Comparison of ENCODE assay signal across 7 cellular contexts in the genomic region with DNA sequence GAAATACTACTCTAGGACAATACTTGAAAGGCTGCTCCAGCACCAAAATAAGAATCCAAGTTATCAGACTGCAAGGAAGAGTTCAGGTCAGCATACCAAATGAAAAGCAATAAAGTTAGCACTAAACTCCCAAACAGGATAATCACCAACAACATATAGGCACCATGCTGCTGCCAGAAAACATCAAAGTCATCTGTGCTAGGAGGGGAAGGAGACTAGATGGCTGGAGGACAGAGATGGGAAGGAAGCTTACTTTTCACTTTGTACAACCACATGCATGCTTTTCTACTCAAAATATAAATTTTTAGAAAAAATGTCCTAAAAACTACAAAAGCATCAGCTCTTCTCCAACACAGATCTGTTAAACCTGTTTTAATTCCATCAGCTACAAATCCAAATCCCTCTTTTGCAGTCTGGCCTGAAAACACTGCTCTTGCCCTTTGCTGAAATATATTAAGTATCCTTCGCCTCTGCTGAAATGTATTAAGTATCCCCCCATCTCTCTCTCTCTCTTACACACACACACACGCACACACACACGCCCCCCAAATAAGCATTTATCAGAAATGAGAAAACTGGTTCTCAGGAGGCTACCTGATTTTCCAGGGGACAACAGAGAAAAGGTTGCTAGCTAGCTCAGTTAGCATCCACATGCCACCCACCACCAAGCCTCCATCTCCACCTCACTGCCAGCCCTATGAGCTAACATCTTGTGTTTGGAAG. TPM values are rescaled to one million over a fixed set of nuclear protein-coding genes. Genes with fewer than 3 reads are reported as not detected.
A peak's percentile ranks its signal among the peaks of the same experiment; 100 is the strongest.
DNase-seq lines count a peak whose midpoint lies in the region.

No MANE protein-coding gene starts in this region.

- no peak for DNase-seq in activated T-helper 1 cell treated with anti-CD3 and anti-CD28 coated beads, Interleukin-12 subunit alpha, Interleukin-12 subunit beta, Interleukin-2, Interleukin-4 antibody, amounts not matched to agents 30 ng/mL and 10 ng/mL and 1 ng/mL, durations not matched to agents 14 hours and 24 hours and 36 hours (ENCODE audit: low spot score)
- DNase-seq in NCI-H2196 (lab: John Stamatoyannopoulos, UW; ENCODE audit: unreplicated experiment) (no peak), NCI-H1436 treated with DMSO at 0.1 percent for 48 hours (lab: John Stamatoyannopoulos, UW) (no peak)
- no peak for DNase-seq in stimulated activated CD4-positive, alpha-beta T cell treated with anti-CD3 and anti-CD28 coated beads, Interleukin-2, amount 100 ng/mL, for 48 hours

- H3K4me3 ChIP-seq in HUES48 (ENCODE audit: low read depth, low read length) (peak overlapping the region; percentile 100), iPS-20b (ENCODE audit: low read length) (peak overlapping the region; percentile 94), stomach smooth muscle (ENCODE audit: low read length in 2 of 2) (peak overlapping the region; percentile 76 to 90)

- H3K36me3 ChIP-seq in HUES48 (ENCODE audit: control insufficient read depth, insufficient read depth, low read length) = peaks cover 14% of the 10 kb centered on the region
- H3K36me3 ChIP-seq in iPS-20b (ENCODE audit: insufficient read depth, low read depth, low read length) = peaks cover 10% of the 10 kb centered on the region; the same call in 1 of the 2 replicates
- no peaks in the 10 kb centered on the region for H3K36me3 ChIP-seq in stomach smooth muscle (ENCODE audit: control insufficient read depth in 2 of 2, insufficient read depth in 2 of 2, low read length in 2 of 2)

- peak overlapping the region; percentile 87 for H3K4me3 Mint-ChIP-seq in activated T-helper 1 cell treated with anti-CD3 and anti-CD28 coated beads, Interleukin-12 subunit alpha, Interleukin-12 subunit beta, Interleukin-2, Interleukin-4 antibody, amounts not matched to agents 30 ng/mL and 10 ng/mL and 1 ng/mL, durations not matched to agents 14 hours and 24 hours and 36 hours

- H3K9me3 ChIP-seq in HUES48 (ENCODE audit: control insufficient read depth, insufficient read depth, low read length) (no peaks in the 10 kb centered on the region), iPS-20b (ENCODE audit: insufficient read depth, low read depth, low read length) (no peaks in the 10 kb centered on the region), stomach smooth muscle (ENCODE audit: control insufficient read depth in 2 of 2, low read length in 2 of 2) (no peaks in the 10 kb centered on the region)

- intact Hi-C loops in activated T-helper 1 cell treated with anti-CD3 and anti-CD28 coated beads, Interleukin-12 subunit alpha, Interleukin-12 subunit beta, Interleukin-2, Interleukin-4 antibody, amounts not matched to agents 30 ng/mL and 10 ng/mL and 1 ng/mL, durations not matched to agents 14 hours and 24 hours and 36 hours (cut with micrococcal nuclease) = loop anchor here (2.0 kb wide), 1 partner anchor 72 kb away; no protein-coding TSS in a partner anchor

- H3K4me1 ChIP-seq in HUES48 (ENCODE audit: control insufficient read depth, insufficient read depth, low read length) (peaks cover 22% of the 10 kb centered on the region), iPS-20b (ENCODE audit: insufficient read depth, low read length) (peaks cover 15% of the 10 kb centered on the region), stomach smooth muscle (ENCODE audit: control insufficient read depth, insufficient read depth, low read length) (peaks cover 31% of the 10 kb centered on the region)

- H3K27me3 Mint-ChIP-seq in activated T-helper 1 cell treated with anti-CD3 and anti-CD28 coated beads, Interleukin-12 subunit alpha, Interleukin-12 subunit beta, Interleukin-2, Interleukin-4 antibody, amounts not matched to agents 30 ng/mL and 10 ng/mL and 1 ng/mL, durations not matched to agents 14 hours and 24 hours and 36 hours (ENCODE audit: insufficient read depth) = peaks cover 2% of the 10 kb centered on the region

- H3K9ac ChIP-seq in HUES48 (ENCODE audit: low read depth, low read length) (peak overlapping the region; percentile 89), iPS-20b (ENCODE audit: low read depth, low read length) (peak overlapping the region; percentile 96), stomach smooth muscle (ENCODE audit: low read length in 2 of 2) (peak overlapping the region; percentile 63 to 80)

- peak overlapping the region; percentile 82 for H3K27ac Mint-ChIP-seq in activated T-helper 1 cell treated with anti-CD3 and anti-CD28 coated beads, Interleukin-12 subunit alpha, Interleukin-12 subunit beta, Interleukin-2, Interleukin-4 antibody, amounts not matched to agents 30 ng/mL and 10 ng/mL and 1 ng/mL, durations not matched to agents 14 hours and 24 hours and 36 hours

- H3K27ac ChIP-seq in HUES48 (ENCODE audit: low read depth, low read length) (peak overlapping the region; percentile 99), iPS-20b (ENCODE audit: low read length) (peak overlapping the region; percentile 90), stomach smooth muscle (ENCODE audit: low read length) (peak overlapping the region; percentile 60)

- peaks cover 15% of the 10 kb centered on the region for H3K36me3 Mint-ChIP-seq in activated T-helper 1 cell treated with anti-CD3 and anti-CD28 coated beads, Interleukin-12 subunit alpha, Interleukin-12 subunit beta, Interleukin-2, Interleukin-4 antibody, amounts not matched to agents 30 ng/mL and 10 ng/mL and 1 ng/mL, durations not matched to agents 14 hours and 24 hours and 36 hours (ENCODE audit: low read depth)

- H3K9me3 Mint-ChIP-seq in activated T-helper 1 cell treated with anti-CD3 and anti-CD28 coated beads, Interleukin-12 subunit alpha, Interleukin-12 subunit beta, Interleukin-2, Interleukin-4 antibody, amounts not matched to agents 30 ng/mL and 10 ng/mL and 1 ng/mL, durations not matched to agents 14 hours and 24 hours and 36 hours = no peaks in the 10 kb centered on the region

- H3K27me3 ChIP-seq in HUES48 (ENCODE audit: control insufficient read depth, insufficient read depth, low read length) (no peaks in the 10 kb centered on the region), iPS-20b (ENCODE audit: insufficient read depth, low read length) (no peaks in the 10 kb centered on the region), stomach smooth muscle (ENCODE audit: control insufficient read depth in 1 of 2, insufficient read depth in 2 of 2, low read length in 2 of 2) (no peaks in the 10 kb centered on the region)

- peaks cover 61% of the 10 kb centered on the region for H3K4me1 Mint-ChIP-seq in activated T-helper 1 cell treated with anti-CD3 and anti-CD28 coated beads, Interleukin-12 subunit alpha, Interleukin-12 subunit beta, Interleukin-2, Interleukin-4 antibody, amounts not matched to agents 30 ng/mL and 10 ng/mL and 1 ng/mL, durations not matched to agents 14 hours and 24 hours and 36 hours (ENCODE audit: low read depth)

RNA-seq across cellular contexts. Expression of gene GATAD2B, which starts 1.5 kb away (rescaled TPM):
- total RNA-seq in activated T-helper 1 cell treated with anti-CD3 and anti-CD28 coated beads, Interleukin-12 subunit alpha, Interleukin-12 subunit beta, Interleukin-2, Interleukin-4 antibody, amounts not matched to agents 30 ng/mL and 10 ng/mL and 1 ng/mL, durations not matched to agents 14 hours and 24 hours and 36 hours = 69.1 and 70.4 TPM in 2 replicates

RNA-seq across cellular contexts. Expression of gene DENND4B, which starts 25.3 kb away (rescaled TPM):
- total RNA-seq in activated T-helper 1 cell treated with anti-CD3 and anti-CD28 coated beads, Interleukin-12 subunit alpha, Interleukin-12 subunit beta, Interleukin-2, Interleukin-4 antibody, amounts not matched to agents 30 ng/mL and 10 ng/mL and 1 ng/mL, durations not matched to agents 14 hours and 24 hours and 36 hours = 128 and 133 TPM in 2 replicates

RNA-seq across cellular contexts. Expression of gene CRTC2, which starts 37.2 kb away (rescaled TPM):
- 62.8 and 76.4 TPM in 2 replicates for total RNA-seq in activated T-helper 1 cell treated with anti-CD3 and anti-CD28 coated beads, Interleukin-12 subunit alpha, Interleukin-12 subunit beta, Interleukin-2, Interleukin-4 antibody, amounts not matched to agents 30 ng/mL and 10 ng/mL and 1 ng/mL, durations not matched to agents 14 hours and 24 hours and 36 hours

RNA-seq across cellular contexts. Expression of gene SLC39A1, which starts 42.1 kb away (rescaled TPM):
- total RNA-seq in activated T-helper 1 cell treated with anti-CD3 and anti-CD28 coated beads, Interleukin-12 subunit alpha, Interleukin-12 subunit beta, Interleukin-2, Interleukin-4 antibody, amounts not matched to agents 30 ng/mL and 10 ng/mL and 1 ng/mL, durations not matched to agents 14 hours and 24 hours and 36 hours = 75.4 and 76.1 TPM in 2 replicates

RNA-seq across cellular contexts. Expression of gene CREB3L4, which starts 46.5 kb away (rescaled TPM):
- 8.1 and 9.8 TPM in 2 replicates for total RNA-seq in activated T-helper 1 cell treated with anti-CD3 and anti-CD28 coated beads, Interleukin-12 subunit alpha, Interleukin-12 subunit beta, Interleukin-2, Interleukin-4 antibody, amounts not matched to agents 30 ng/mL and 10 ng/mL and 1 ng/mL, durations not matched to agents 14 hours and 24 hours and 36 hours
